In genomic region chr4:123809864-123810263, GRCh38 we compare ENCODE assay signal across 34 cellular contexts.
"Had no signal": no experiment of that assay in that cellular context is flagged by ENCODE, and none has a peak within 500 bp of the region (broad histone marks: within the 10 kb centered on the region; RNA-seq: fewer than 3 reads in every experiment).

No MANE protein-coding gene starts in this region.

- H3K27ac ChIP-seq: KMS-11 had no signal

- DNase-seq: Karpas-422, Kasumi-1, KG1, MG63, MM.1S, MV-4-11, NCI-H1048, NCI-H1092, NCI-H1092 treated with DMSO at 0.1 percent for 48 hours, NCI-H1105, NCI-H1105 treated with DMSO at 0.1 percent for 48 hours, NCI-H1417 treated with DMSO at 0.1 percent for 48 hours, NCI-H1436, NCI-H1436 treated with DMSO at 0.1 percent for 48 hours, NCI-H146, NCI-H1694, NCI-H1694 treated with DMSO at 0.1 percent for 48 hours, NCI-H187, NCI-H187 treated with DMSO at 0.1 percent for 48 hours, NCI-H1930, NCI-H2029, NCI-H2029 treated with DMSO at 0.1 percent for 48 hours, NCI-H2081, NCI-H2081 treated with DMSO at 0.1 percent for 48 hours, NCI-H2107, NCI-H2171, NCI-H2171 treated with DMSO at 0.1 percent for 48 hours, NCI-H2227 treated with DMSO at 0.1 percent for 48 hours, NCI-H226, NCI-H345, NCI-H446, NCI-H446 treated with DMSO at 0.1 percent for 48 hours, NCI-H510A had no signal

- H3K27me3 ChIP-seq: MG63 had no signal

- H3K9ac ChIP-seq: KMS-11 had no signal

- H3K4me3 ChIP-seq: MG63 had no signal

- H3K9me3 ChIP-seq: MG63 had no signal

- H3K4me2 ChIP-seq: KMS-11 had no signal

- H3K36me3 ChIP-seq: MG63 had no signal
